In genomic region chr1:119008483-119009299, GRCh38 we compare ENCODE assay signal across 9 cellular contexts. TPM values are rescaled to one million over a fixed set of nuclear protein-coding genes. Genes with fewer than 3 reads are reported as not detected.
DNase-seq lines count a peak whose midpoint lies in the region; ATAC-seq and TF ChIP-seq lines count a peak whose summit lies in the region.
"Had no signal": no experiment of that assay in that cellular context is flagged by ENCODE, and none has a peak within 500 bp of the region (broad histone marks: within the 10 kb centered on the region; RNA-seq: fewer than 3 reads in every experiment).

No MANE protein-coding gene starts in this region.

- ATAC-seq in PC-3 = peak; percentile 57

- H3K4me1 ChIP-seq in PC-3 (ENCODE audit: insufficient read depth, low read length) (0 out of 2 replicates have a peak, but pooled peaks cover 7% of the 10 kb centered on the region), colonic mucosa (no peaks in the 10 kb centered on the region), liver (ENCODE audit: control insufficient read depth in 4 of 4, insufficient read depth in 4 of 4, low read length in 3 of 4) (peaks cover 8 to 21% (median 12%) of the 10 kb centered on the region in 4 donors)

- peak; percentile 90 to 91 for TF ChIP-seq RAD21 in liver (IDR thresholded peaks at IDR 0.05)

- CTCF ChIA-PET in PC-3 (lab: Charles Lee) = interaction anchor here (0.6 to 1.0 kb wide), 5 partner anchors 9 to 857 kb away, joined by 3 to 6 read pairs (median 4); no protein-coding TSS in a partner anchor

- no TSS peak for BruUV-seq in PC-3 (replicated peaks; lab: Mats Ljungman, UMichigan)

- H3K9ac ChIP-seq in PC-3 (ENCODE audit: low read length) (no peak overlapping the region), colonic mucosa (ENCODE audit: low read depth in 2 of 2, low read length in 2 of 2) (no peak overlapping the region), liver (ENCODE audit: low read depth in 1 of 2, low read length in 2 of 2) (peak overlapping the region in 1 of 2 donors; percentile 15)

- peak overlapping the region; percentile 47 for H3K4me2 ChIP-seq in PC-3 (ENCODE audit: low read length)

- no peaks in the 10 kb centered on the region for H3K79me2 ChIP-seq in PC-3 (ENCODE audit: low read length)

- DNase-seq in AG08396 (ENCODE audit: low spot score) (peak; percentile 74), GM13976 (ENCODE audit: low spot score) (peak; percentile 71), HK-2 (ENCODE audit: unreplicated experiment) (peak; percentile 53), PC-3 (peak; percentile 73), colonic mucosa (peak; percentile 49), superior temporal gyrus (ENCODE audit: extremely low spot score) (peak; percentile 62), SW 1271 (lab: John Stamatoyannopoulos, UW) (no peak)

- H3K36me3 ChIP-seq in PC-3 (ENCODE audit: low read depth, low read length) (no peaks in the 10 kb centered on the region), colonic mucosa (no peaks in the 10 kb centered on the region), liver (ENCODE audit: control insufficient read depth in 4 of 4, insufficient read depth in 3 of 4, low read depth in 1 of 4, low read length in 3 of 4) (no peaks in the 10 kb centered on the region)

- H3F3A ChIP-seq in PC-3 (ENCODE audit: low read length, unreplicated experiment) = no peaks in the 10 kb centered on the region

- H4K20me1 ChIP-seq in PC-3 (ENCODE audit: low read length) = no peaks in the 10 kb centered on the region

- in situ Hi-C loops in GM13976 (cut with MboI; ENCODE audit: low sequenced_read_pairs, unreplicated experiment) = loop anchor here (25.0 kb wide), 1 partner anchor 846 kb away; no protein-coding TSS in a partner anchor

- H3K27me3 ChIP-seq in PC-3 (ENCODE audit: low read length) = no peaks in the 10 kb centered on the region
- H3K27me3 ChIP-seq in colonic mucosa = peaks cover 43% of the 10 kb centered on the region
- H3K27me3 ChIP-seq in liver (ENCODE audit: control insufficient read depth in 4 of 4, insufficient read depth in 4 of 4, low read length in 3 of 4) = peaks cover 0 to 18% (median 12%) of the 10 kb centered on the region in 4 donors

- TF ChIP-seq CTCF in GM13976 (IDR thresholded peaks at IDR 0.05; ENCODE audit: borderline replicate concordance, control extremely low read depth, extremely low read depth, insufficient read depth, missing control alignments) = peak; percentile 21
- TF ChIP-seq CTCF in PC-3 (conservative IDR thresholded peaks at IDR 0.05; ENCODE audit: low read depth, low read length) = peak; percentile 83
- peak; percentile 49 for TF ChIP-seq CTCF in colonic mucosa (IDR thresholded peaks at IDR 0.05)
- peak; percentile 81 for TF ChIP-seq CTCF in liver (IDR thresholded peaks at IDR 0.05; ENCODE audit: low read depth, low read length, missing input control)

- POLR2A ChIA-PET in PC-3 (lab: Charles Lee; ENCODE audit: unreplicated experiment) = no interaction called here

- H3K27ac ChIP-seq in PC-3 (ENCODE audit: low read length) (no peak overlapping the region), colonic mucosa (no peak overlapping the region), liver (ENCODE audit: low read depth in 1 of 2, low read length in 2 of 2) (no peak overlapping the region)

- H2AFZ ChIP-seq in PC-3 (ENCODE audit: low read length) = 0 out of 2 replicates have a peak overlapping the region, but pooled peaks have one; percentile 32

- no peaks in the 10 kb centered on the region for H3K9me3 ChIP-seq in PC-3 (ENCODE audit: low read length)
- H3K9me3 ChIP-seq in colonic mucosa = no peaks in the 10 kb centered on the region
- H3K9me3 ChIP-seq in liver (ENCODE audit: control insufficient read depth in 4 of 4, low read length in 3 of 4) = peaks cover 0 to 12% (median 0%) of the 10 kb centered on the region in 4 donors

- H3K9me2 ChIP-seq in PC-3 (replicated peaks; ENCODE audit: low read length) = no peaks in the 10 kb centered on the region

- intact Hi-C loops in PC-3 (cut with micrococcal nuclease) = loop anchor here (5.0 kb wide), 2 partner anchors 181 to 269 kb away; no protein-coding TSS in a partner anchor
- intact Hi-C loops in colonic mucosa (cut with DNase I) = loop anchor here (5.0 kb wide), 1 partner anchor 856 kb away; no protein-coding TSS in a partner anchor

- H3K4me3 ChIP-seq in PC-3 (ENCODE audit: low read length) (no peak overlapping the region), colonic mucosa (peak overlapping the region; percentile 0), liver (ENCODE audit: low read depth in 1 of 3, low read length in 3 of 3) (peak overlapping the region in 2 of 3 donors; percentile 56 to 57)

- 7% methylated on average over 22 of the region's 22 CpGs for WGBS in liver

TF ChIP-seq in liver, 16 proteins besides CTCF, POLR2A, EP300 and RAD21:
- no peak for TF ChIP-seq EGR1 (IDR thresholded peaks at IDR 0.05; ENCODE audit: low read depth in 2 of 2)
- no peak for TF ChIP-seq TAF1 (conservative IDR thresholded peaks at IDR 0.05)
- TF ChIP-seq, protein P1, sequence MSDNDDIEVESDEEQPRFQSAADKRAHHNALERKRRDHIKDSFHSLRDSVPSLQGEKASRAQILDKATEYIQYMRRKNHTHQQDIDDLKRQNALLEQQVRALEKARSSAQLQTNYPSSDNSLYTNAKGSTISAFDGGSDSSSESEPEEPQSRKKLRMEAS (IDR thresholded peaks at IDR 0.05) = no peak
- no peak for TF ChIP-seq JUND (IDR thresholded peaks at IDR 0.05)
- TF ChIP-seq SP1 (IDR thresholded peaks at IDR 0.05) = no peak
- TF ChIP-seq RXRA (IDR thresholded peaks at IDR 0.05) = no peak
- TF ChIP-seq, protein P2, sequence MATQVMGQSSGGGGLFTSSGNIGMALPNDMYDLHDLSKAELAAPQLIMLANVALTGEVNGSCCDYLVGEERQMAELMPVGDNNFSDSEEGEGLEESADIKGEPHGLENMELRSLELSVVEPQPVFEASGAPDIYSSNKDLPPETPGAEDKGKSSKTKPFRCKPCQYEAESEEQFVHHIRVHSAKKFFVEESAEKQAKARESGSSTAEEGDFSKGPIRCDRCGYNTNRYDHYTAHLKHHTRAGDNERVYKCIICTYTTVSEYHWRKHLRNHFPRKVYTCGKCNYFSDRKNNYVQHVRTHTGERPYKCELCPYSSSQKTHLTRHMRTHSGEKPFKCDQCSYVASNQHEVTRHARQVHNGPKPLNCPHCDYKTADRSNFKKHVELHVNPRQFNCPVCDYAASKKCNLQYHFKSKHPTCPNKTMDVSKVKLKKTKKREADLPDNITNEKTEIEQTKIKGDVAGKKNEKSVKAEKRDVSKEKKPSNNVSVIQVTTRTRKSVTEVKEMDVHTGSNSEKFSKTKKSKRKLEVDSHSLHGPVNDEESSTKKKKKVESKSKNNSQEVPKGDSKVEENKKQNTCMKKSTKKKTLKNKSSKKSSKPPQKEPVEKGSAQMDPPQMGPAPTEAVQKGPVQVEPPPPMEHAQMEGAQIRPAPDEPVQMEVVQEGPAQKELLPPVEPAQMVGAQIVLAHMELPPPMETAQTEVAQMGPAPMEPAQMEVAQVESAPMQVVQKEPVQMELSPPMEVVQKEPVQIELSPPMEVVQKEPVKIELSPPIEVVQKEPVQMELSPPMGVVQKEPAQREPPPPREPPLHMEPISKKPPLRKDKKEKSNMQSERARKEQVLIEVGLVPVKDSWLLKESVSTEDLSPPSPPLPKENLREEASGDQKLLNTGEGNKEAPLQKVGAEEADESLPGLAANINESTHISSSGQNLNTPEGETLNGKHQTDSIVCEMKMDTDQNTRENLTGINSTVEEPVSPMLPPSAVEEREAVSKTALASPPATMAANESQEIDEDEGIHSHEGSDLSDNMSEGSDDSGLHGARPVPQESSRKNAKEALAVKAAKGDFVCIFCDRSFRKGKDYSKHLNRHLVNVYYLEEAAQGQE (IDR thresholded peaks at IDR 0.05) = no peak
- TF ChIP-seq GABPA (IDR thresholded peaks at IDR 0.05 in 1 of 2, conservative IDR thresholded peaks at IDR 0.05 in 1 of 2) = no peak
- TF ChIP-seq, protein P3, sequence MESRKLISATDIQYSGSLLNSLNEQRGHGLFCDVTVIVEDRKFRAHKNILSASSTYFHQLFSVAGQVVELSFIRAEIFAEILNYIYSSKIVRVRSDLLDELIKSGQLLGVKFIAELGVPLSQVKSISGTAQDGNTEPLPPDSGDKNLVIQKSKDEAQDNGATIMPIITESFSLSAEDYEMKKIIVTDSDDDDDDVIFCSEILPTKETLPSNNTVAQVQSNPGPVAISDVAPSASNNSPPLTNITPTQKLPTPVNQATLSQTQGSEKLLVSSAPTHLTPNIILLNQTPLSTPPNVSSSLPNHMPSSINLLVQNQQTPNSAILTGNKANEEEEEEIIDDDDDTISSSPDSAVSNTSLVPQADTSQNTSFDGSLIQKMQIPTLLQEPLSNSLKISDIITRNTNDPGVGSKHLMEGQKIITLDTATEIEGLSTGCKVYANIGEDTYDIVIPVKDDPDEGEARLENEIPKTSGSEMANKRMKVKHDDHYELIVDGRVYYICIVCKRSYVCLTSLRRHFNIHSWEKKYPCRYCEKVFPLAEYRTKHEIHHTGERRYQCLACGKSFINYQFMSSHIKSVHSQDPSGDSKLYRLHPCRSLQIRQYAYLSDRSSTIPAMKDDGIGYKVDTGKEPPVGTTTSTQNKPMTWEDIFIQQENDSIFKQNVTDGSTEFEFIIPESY (IDR thresholded peaks at IDR 0.05) = no peak
- no peak for TF ChIP-seq ATF3 (IDR thresholded peaks at IDR 0.05)

RNA-seq across cellular contexts. Expression of gene TBX15, which starts 20.5 kb away (rescaled TPM):
- total RNA-seq in PC-3 (2014; rRNA removed) = 0.58 TPM in 1 of 2 replicates, not detected in the other
- total RNA-seq in colonic mucosa = under 1 TPM in 1 of 2 donors, not detected in 1; 0.11 TPM
- 1 to 10 TPM in 1 of 2 donors, under 1 TPM in 1; 0.09 to 1.9 TPM for total RNA-seq in liver
- 10 to 100 TPM in 1 of 2 donors, 1 to 10 TPM in 1; 5.0 to 15.5 TPM for polyA plus RNA-seq in liver
- total RNA-seq: NCI-H460 had no signal

Comparison
In these comparisons a context has a peak if more than half of its experiments do, and no peak if none do; other contexts are left out.
1. DNase-seq: peak in AG08396 (single experiment), GM13976 (single experiment), HK-2 (single experiment), PC-3 (single experiment), colonic mucosa (single experiment) and superior temporal gyrus (single experiment); none in SW 1271 (0 of 2).
2. CTCF ChIP-seq: peak in every context shown above with its lines; median percentile 83 in PC-3; 81 in liver; 49 in colonic mucosa; 21 in GM13976.